24 cellular contexts compared by ENCODE assay signal in the genomic region with DNA sequence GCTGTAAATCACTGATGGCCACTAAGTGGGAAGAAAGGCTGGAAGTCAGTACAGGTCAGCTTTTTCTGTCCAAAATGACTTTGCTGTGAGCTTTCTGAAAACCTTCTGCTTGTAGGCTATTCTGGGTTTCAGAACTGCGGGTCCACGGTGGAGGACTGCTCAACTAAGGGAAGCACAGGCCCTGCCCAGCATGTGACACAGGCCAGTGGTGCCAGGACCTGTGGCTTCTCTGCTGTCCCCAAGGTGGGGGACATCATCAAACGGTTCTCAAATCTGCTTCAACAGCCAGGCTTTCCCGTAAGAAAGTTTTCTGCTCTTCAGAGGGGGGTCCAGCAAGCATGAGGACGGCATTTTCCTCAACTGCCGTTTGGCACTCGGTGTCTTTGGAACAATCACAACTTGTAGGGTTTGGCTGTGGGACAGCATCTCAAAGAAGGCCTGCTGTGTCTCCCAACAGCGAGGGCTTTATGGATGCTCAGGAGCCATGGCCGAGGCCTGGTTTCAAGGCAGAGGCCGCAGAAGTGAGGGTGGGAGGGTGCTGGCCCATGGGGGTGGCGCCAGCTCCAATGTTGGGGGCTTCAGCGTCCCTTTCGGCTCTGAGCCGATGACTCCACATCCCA. TPM values are rescaled to one million over a fixed set of nuclear protein-coding genes. Genes with fewer than 3 reads are reported as not detected.
DNase-seq lines count a peak whose midpoint lies in the region; TF ChIP-seq lines count a peak whose summit lies in the region.
"Had no signal": no experiment of that assay in that cellular context is flagged by ENCODE, and none has a peak within 500 bp of the region (broad histone marks: within the 10 kb centered on the region; RNA-seq: fewer than 3 reads in every experiment).

No MANE protein-coding gene starts in this region.

- H3K4me2 ChIP-seq in Loucy (ENCODE audit: low read depth, low read length, poor library complexity, severe bottlenecking) = peak overlapping the region; percentile 76

- peak overlapping the region in 3 of 5 experiments; percentile 51 to 82 (median 66) for H3K27ac Mint-ChIP-seq in brain
- no peak overlapping the region for H3K27ac Mint-ChIP-seq in activated T-cell treated with anti-CD3 and anti-CD28 coated beads, Interleukin-2, amount 50 U/mL, for 24 hours
- H3K27ac Mint-ChIP-seq: activated naive CD8-positive, alpha-beta T cell treated with anti-CD3 and anti-CD28 coated beads, Interleukin-2, amount 50 U/mL, for 24 hours; CD8-positive, alpha-beta T cell had no signal

- H3K9ac ChIP-seq in Loucy (ENCODE audit: low read depth, low read length, poor library complexity, severe bottlenecking) (no peak overlapping the region), skeletal muscle tissue (ENCODE audit: low read depth in 1 of 3, low read length in 3 of 3) (peak overlapping the region; percentile 8 to 69 (median 12))

- H3K9me3 ChIP-seq in Loucy (ENCODE audit: insufficient read depth, low read depth, low read length) = no peaks in the 10 kb centered on the region
- no peaks in the 10 kb centered on the region for H3K9me3 ChIP-seq in skeletal muscle tissue (ENCODE audit: control insufficient read depth in 3 of 3, low read length in 3 of 3)
- H3K9me3 ChIP-seq: pancreas, suprapubic skin, uterus had no signal

- no peaks in the 10 kb centered on the region for H3K27me3 Mint-ChIP-seq in brain
- H3K27me3 Mint-ChIP-seq in activated T-cell treated with anti-CD3 and anti-CD28 coated beads, Interleukin-2, amount 50 U/mL, for 24 hours = no peaks in the 10 kb centered on the region
- H3K27me3 Mint-ChIP-seq: activated naive CD8-positive, alpha-beta T cell treated with anti-CD3 and anti-CD28 coated beads, Interleukin-2, amount 50 U/mL, for 24 hours; naive thymus-derived CD4-positive, alpha-beta T cell had no signal

- peaks cover 62% of the 10 kb centered on the region for H3K4me1 Mint-ChIP-seq in brain
- peaks cover 69% of the 10 kb centered on the region for H3K4me1 Mint-ChIP-seq in activated T-cell treated with anti-CD3 and anti-CD28 coated beads, Interleukin-2, amount 50 U/mL, for 24 hours (ENCODE audit: low read depth)

- no peak overlapping the region for H2AFZ ChIP-seq in Loucy (ENCODE audit: low read length)

- no peaks in the 10 kb centered on the region for H3K9me2 ChIP-seq in Loucy (replicated peaks; ENCODE audit: low read depth, low read length)

- TF ChIP-seq CTCF in Loucy (conservative IDR thresholded peaks at IDR 0.05; ENCODE audit: low read length) = no peak
- no peak for TF ChIP-seq CTCF in brain (conservative IDR thresholded peaks at IDR 0.05)

- H3K36me3 ChIP-seq in Loucy (ENCODE audit: insufficient read depth, low read length) (no peaks in the 10 kb centered on the region), skeletal muscle tissue (ENCODE audit: control insufficient read depth in 3 of 3, insufficient read depth in 3 of 3, low read length in 3 of 3) (no peaks in the 10 kb centered on the region)
- H3K36me3 ChIP-seq: pancreas, uterus had no signal

- DNase-seq in midbrain (lab: John Stamatoyannopoulos, UW) (peak; percentile 58), NCI-H1694 treated with DMSO at 0.1 percent for 48 hours (lab: John Stamatoyannopoulos, UW) (no peak), DMS53 treated with DMSO at 0.1 percent for 48 hours (lab: John Stamatoyannopoulos, UW; ENCODE audit: unreplicated experiment) (no peak)
- no peak for DNase-seq in activated T-cell treated with anti-CD3 and anti-CD28 coated beads, Interleukin-2, amount 50 U/mL, for 24 hours
- DNase-seq: activated CD4-positive, alpha-beta T cell treated with anti-CD3 and anti-CD28 coated beads, Interleukin-2, amount 50 U/mL, for 4 hours; activated effector memory CD4-positive, alpha-beta T cell treated with anti-CD3 and anti-CD28 coated beads, Interleukin-2, amount 50 U/mL, for 16 hours; activated naive CD8-positive, alpha-beta T cell treated with anti-CD3 and anti-CD28 coated beads, Interleukin-2, amount 50 U/mL, for 24 hours; CD8-positive, alpha-beta T cell; GF-D8; HCEC 1CT; KBM-7; kidney glomerular epithelial cell; mesendoderm; naive thymus-derived CD4-positive, alpha-beta T cell; NCI-H187; NCI-H82; pancreas; T-helper 9 cell; uterus had no signal

- H3K4me3 Mint-ChIP-seq in brain = peak overlapping the region in 1 of 5 experiments; percentile 31
- no peak overlapping the region for H3K4me3 Mint-ChIP-seq in activated T-cell treated with anti-CD3 and anti-CD28 coated beads, Interleukin-2, amount 50 U/mL, for 24 hours
- H3K4me3 Mint-ChIP-seq: activated naive CD8-positive, alpha-beta T cell treated with anti-CD3 and anti-CD28 coated beads, Interleukin-2, amount 50 U/mL, for 24 hours; CD8-positive, alpha-beta T cell had no signal

- peak overlapping the region; percentile 89 for H3K4me3 ChIP-seq in Loucy (ENCODE audit: low read length, poor library complexity, severe bottlenecking)
- peak overlapping the region in 1 of 3 donors; percentile 13 for H3K4me3 ChIP-seq in skeletal muscle tissue (ENCODE audit: low read length in 3 of 3)
- H3K4me3 ChIP-seq: pancreas, suprapubic skin, uterus had no signal

- H3K36me3 Mint-ChIP-seq in brain = peaks cover 58% of the 10 kb centered on the region
- peaks cover 82% of the 10 kb centered on the region for H3K36me3 Mint-ChIP-seq in activated T-cell treated with anti-CD3 and anti-CD28 coated beads, Interleukin-2, amount 50 U/mL, for 24 hours (ENCODE audit: low read depth)

- no peaks in the 10 kb centered on the region for H3K27me3 ChIP-seq in Loucy (ENCODE audit: insufficient read depth, low read length, poor library complexity, severe bottlenecking)
- no peaks in the 10 kb centered on the region for H3K27me3 ChIP-seq in skeletal muscle tissue (ENCODE audit: control insufficient read depth in 3 of 3, insufficient read depth in 3 of 3, low read length in 3 of 3)
- H3K27me3 ChIP-seq: pancreas, suprapubic skin, uterus had no signal

- peaks cover 89% of the 10 kb centered on the region for H3K79me2 ChIP-seq in Loucy (ENCODE audit: insufficient read depth, low read length)

- H3K4me1 ChIP-seq in Loucy (ENCODE audit: insufficient read depth, low read length, poor library complexity, severe bottlenecking) (peaks cover 38% of the 10 kb centered on the region), skeletal muscle tissue (ENCODE audit: control insufficient read depth in 3 of 3, insufficient read depth in 3 of 3, low read length in 3 of 3) (peaks cover 63 to 70% (median 70%) of the 10 kb centered on the region in 3 donors)

- H4K20me1 ChIP-seq in Loucy (ENCODE audit: insufficient read depth, low read length, poor library complexity, severe bottlenecking) = peaks cover 66% of the 10 kb centered on the region

- H3F3A ChIP-seq in Loucy (ENCODE audit: low read depth) = no peaks in the 10 kb centered on the region

- H3K9me3 Mint-ChIP-seq in brain = no peaks in the 10 kb centered on the region
- peaks cover 3% of the 10 kb centered on the region for H3K9me3 Mint-ChIP-seq in activated T-cell treated with anti-CD3 and anti-CD28 coated beads, Interleukin-2, amount 50 U/mL, for 24 hours
- H3K9me3 Mint-ChIP-seq: activated naive CD8-positive, alpha-beta T cell treated with anti-CD3 and anti-CD28 coated beads, Interleukin-2, amount 50 U/mL, for 24 hours; CD8-positive, alpha-beta T cell; naive thymus-derived CD4-positive, alpha-beta T cell had no signal

- peak overlapping the region; percentile 7 for H3K27ac ChIP-seq in skeletal muscle tissue (ENCODE audit: low read depth, low read length)
- H3K27ac ChIP-seq: epithelial cell of prostate, pancreas, suprapubic skin, uterus had no signal

RNA-seq across cellular contexts. Expression of a gene that starts 3.8 kb away (rescaled TPM):
- 207 TPM for polyA plus RNA-seq in brain (ENCODE audit: insufficient read depth, low read depth, low replicate concordance)
- total RNA-seq in skeletal muscle tissue = 25.6 TPM

RNA-seq across cellular contexts. Expression of a gene that starts 6.1 kb away (rescaled TPM):
- 107 TPM for polyA plus RNA-seq in brain (ENCODE audit: insufficient read depth, low read depth, low replicate concordance)
- total RNA-seq in skeletal muscle tissue = 34.4 TPM

RNA-seq across cellular contexts. Expression of a gene that starts 39.4 kb away (rescaled TPM):
- polyA plus RNA-seq in brain (ENCODE audit: insufficient read depth, low read depth, low replicate concordance) = 93.6 TPM
- total RNA-seq in skeletal muscle tissue = 8.4 TPM

RNA-seq across cellular contexts. Expression of a gene that starts 40.4 kb away (rescaled TPM):
- polyA plus RNA-seq in brain (ENCODE audit: insufficient read depth, low read depth, low replicate concordance) = 6.0 TPM
- total RNA-seq in skeletal muscle tissue = 8.4 TPM

RNA-seq across cellular contexts. Expression of a gene that starts 58.1 kb away (rescaled TPM):
- polyA plus RNA-seq in brain (ENCODE audit: insufficient read depth, low read depth, low replicate concordance) = 64.5 TPM
- 1.6 TPM for total RNA-seq in skeletal muscle tissue
- polyA plus RNA-seq: naive thymus-derived CD4-positive, alpha-beta T cell had no signal
